In genomic region chr3:50167782-50168317, GRCh38 we compare ENCODE assay signal across 15 cellular contexts. TPM values are rescaled to one million over a fixed set of nuclear protein-coding genes. Genes with fewer than 3 reads are reported as not detected.
DNase-seq lines count a peak whose midpoint lies in the region; ATAC-seq and TF ChIP-seq lines count a peak whose summit lies in the region.
"Had no signal": no experiment of that assay in that cellular context is flagged by ENCODE, and none has a peak within 500 bp of the region (broad histone marks: within the 10 kb centered on the region; RNA-seq: fewer than 3 reads in every experiment).

No MANE protein-coding gene starts in this region.

- CTCF ChIA-PET in PC-9 (lab: Charles Lee) = no interaction called here

- H3K4me1 ChIP-seq in PC-9 (replicated peaks; ENCODE audit: insufficient read depth) (peaks cover 27% of the 10 kb centered on the region), gastrocnemius medialis (peaks cover 90 to 95% of the 10 kb centered on the region in 2 donors)

- no peak for TF ChIP-seq POLR2A in gastrocnemius medialis (IDR thresholded peaks at IDR 0.05)

- H3K9me3 Mint-ChIP-seq in glutamatergic neuron (ENCODE audit: unreplicated experiment) = peaks cover 8% of the 10 kb centered on the region
- H3K9me3 Mint-ChIP-seq: activated T-helper 2 cell treated with anti-CD3 and anti-CD28 coated beads, Interferon-gamma antibody, Interleukin-2, Interleukin-4, amounts not matched to agents 10 μg/mL and 5 μg/mL and 100 μg/mL, durations not matched to agents 14 hours and 24 hours and 36 hours had no signal

- H3K27me3 ChIP-seq in PC-9 (ENCODE audit: insufficient read depth, low read depth) (no peaks in the 10 kb centered on the region), gastrocnemius medialis (no peaks in the 10 kb centered on the region)

- H3K27ac Mint-ChIP-seq in glutamatergic neuron (ENCODE audit: unreplicated experiment) = peak overlapping the region; percentile 66
- H3K27ac Mint-ChIP-seq: activated T-helper 2 cell treated with anti-CD3 and anti-CD28 coated beads, Interferon-gamma antibody, Interleukin-2, Interleukin-4, amounts not matched to agents 10 μg/mL and 5 μg/mL and 100 μg/mL, durations not matched to agents 14 hours and 24 hours and 36 hours had no signal

- H3K27me3 Mint-ChIP-seq in glutamatergic neuron (ENCODE audit: unreplicated experiment) = peaks cover 4% of the 10 kb centered on the region

- ATAC-seq in gastrocnemius medialis = no peak
- ATAC-seq in GM21515 (IDR thresholded peaks at IDR 0.05; ENCODE audit: unreplicated experiment) = no peak
- ATAC-seq in HG03342 (IDR thresholded peaks at IDR 0.05; ENCODE audit: unreplicated experiment) = no peak

- H3K4me2 ChIP-seq in PC-9 = no peak overlapping the region

- DNase-seq in PC-9 (no peak), glutamatergic neuron (no peak), gastrocnemius medialis (no peak), H4 (ENCODE audit: low spot score) (no peak), UCSD-AML1 (lab: John Stamatoyannopoulos, UW; ENCODE audit: unreplicated experiment) (no peak)
- DNase-seq: activated CD4-positive, alpha-beta T cell treated with anti-CD3 and anti-CD28 coated beads, Interleukin-2, amount 50 U/mL, for 48 hours; GM23248; NCI-H446; posterior cingulate gyrus; SHP77 treated with DMSO at 0.1 percent for 48 hours; T-helper 9 cell had no signal

- no peaks in the 10 kb centered on the region for H3K9me3 ChIP-seq in PC-9 (ENCODE audit: insufficient read depth, low read depth)
- H3K9me3 ChIP-seq in gastrocnemius medialis = no peaks in the 10 kb centered on the region

- no peaks in the 10 kb centered on the region for H3K36me3 Mint-ChIP-seq in glutamatergic neuron (ENCODE audit: unreplicated experiment)

- BruUV-seq in PC-9 (replicated peaks; lab: Mats Ljungman, UMichigan) = TSS peak; percentile 39

- TF ChIP-seq CTCF in C4-2B (conservative IDR thresholded peaks at IDR 0.05) = no peak
- no peak for TF ChIP-seq CTCF in PC-9 (conservative IDR thresholded peaks at IDR 0.05)
- TF ChIP-seq CTCF in glutamatergic neuron (IDR thresholded peaks at IDR 0.05; ENCODE audit: partially characterized antibody, unreplicated experiment) = no peak
- TF ChIP-seq CTCF in gastrocnemius medialis (IDR thresholded peaks at IDR 0.05 in 4 of 5, conservative IDR thresholded peaks at IDR 0.05 in 1 of 5) = no peak

- H3K4me3 ChIP-seq in PC-9 (no peak overlapping the region), gastrocnemius medialis (no peak overlapping the region)
- H3K4me3 ChIP-seq: GM23248 had no signal

- no peaks in the 10 kb centered on the region; the same call in 1 of the 2 replicates for H3F3A ChIP-seq in PC-9 (ENCODE audit: insufficient read depth, low read depth)

- peak overlapping the region; percentile 71 for H3K4me3 Mint-ChIP-seq in glutamatergic neuron (ENCODE audit: unreplicated experiment)

- no peaks in the 10 kb centered on the region for H3K9me2 ChIP-seq in PC-9 (ENCODE audit: insufficient read depth)

- no peaks in the 10 kb centered on the region for H3K79me2 ChIP-seq in PC-9 (ENCODE audit: low read depth)

- H3K4me1 Mint-ChIP-seq in glutamatergic neuron (ENCODE audit: low read depth, unreplicated experiment) = peaks cover 26% of the 10 kb centered on the region

- in situ Hi-C loops in gastrocnemius medialis (cut with MboI; ENCODE audit: low sequenced_read_pairs in 4 of 4) = no loop called here

- no peaks in the 10 kb centered on the region for H4K20me1 ChIP-seq in PC-9 (ENCODE audit: insufficient read depth)

- H3K36me3 ChIP-seq in PC-9 (ENCODE audit: low read depth) (no peaks in the 10 kb centered on the region), gastrocnemius medialis (no peaks in the 10 kb centered on the region)

- no peak overlapping the region for H2AFZ ChIP-seq in PC-9
- H2AFZ ChIP-seq: GM23248 had no signal

- intact Hi-C loops in PC-9 (cut with micrococcal nuclease; ENCODE audit: unreplicated experiment) = loop anchor here (1.0 kb wide), 1 partner anchor 13 kb away; the partner anchor contains the start of gene SEMA3F
- intact Hi-C loops in gastrocnemius medialis (cut with DNase I; ENCODE audit: low total_unique reads) = no loop called here

- H3K27ac ChIP-seq in C4-2B (peak overlapping the region; percentile 83), PC-9 (no peak overlapping the region), gastrocnemius medialis (peak overlapping the region; percentile 75 to 82 (median 78))
- H3K27ac ChIP-seq: GM23248 had no signal

- POLR2A ChIA-PET in PC-9 (lab: Charles Lee; ENCODE audit: unreplicated experiment) = interaction anchor here (0.6 kb wide), 1 partner anchor 135 kb away, joined by 3 read pairs; no protein-coding TSS in a partner anchor

RNA-seq across cellular contexts. Expression of gene SEMA3F, which starts 12.7 kb away (rescaled TPM):
- total RNA-seq in PC-9 (2021) = 34.0 and 49.1 TPM in 2 replicates
- total RNA-seq in glutamatergic neuron (ENCODE audit: unreplicated experiment) = 41.2 TPM
- 10 to 100 TPM in 1 of 4 donors, 1 to 10 TPM in 3; 5.2 to 40.1 (median 7.5) TPM for total RNA-seq in gastrocnemius medialis
- total RNA-seq in H4 (2014; rRNA removed; shearing (Covaris generic)) = 0.33 and 3.8 TPM in 2 replicates

RNA-seq across cellular contexts. Expression of gene GNAT1, which starts 23.6 kb away (rescaled TPM):
- 0.48 TPM in 1 of 2 replicates, not detected in the other for total RNA-seq in PC-9 (2021)
- not detected for total RNA-seq in glutamatergic neuron (ENCODE audit: unreplicated experiment)
- not detected for total RNA-seq in gastrocnemius medialis
- total RNA-seq in H4 (2014; rRNA removed; shearing (Covaris generic)) = not detected in 2 replicates
- total RNA-seq: activated T-helper 2 cell treated with anti-CD3 and anti-CD28 coated beads, Interferon-gamma antibody, Interleukin-2, Interleukin-4, amounts not matched to agents 10 μg/mL and 5 μg/mL and 100 μg/mL, durations not matched to agents 14 hours and 24 hours and 36 hours; GM23248 had no signal

RNA-seq across cellular contexts. Expression of gene SLC38A3, which starts 37.2 kb away (rescaled TPM):
- 0.33 and 0.37 TPM in 2 replicates for total RNA-seq in PC-9 (2021)
- total RNA-seq in glutamatergic neuron (ENCODE audit: unreplicated experiment) = not detected
- 1 to 10 TPM; 1.9 to 8.9 (median 5.0) TPM for total RNA-seq in gastrocnemius medialis
- not detected in 2 replicates for total RNA-seq in H4 (2014; rRNA removed; shearing (Covaris generic))
- total RNA-seq: activated T-helper 2 cell treated with anti-CD3 and anti-CD28 coated beads, Interferon-gamma antibody, Interleukin-2, Interleukin-4, amounts not matched to agents 10 μg/mL and 5 μg/mL and 100 μg/mL, durations not matched to agents 14 hours and 24 hours and 36 hours; GM23248 had no signal
